Comparison of ENCODE assay signal across 22 cellular contexts in the genomic region with DNA sequence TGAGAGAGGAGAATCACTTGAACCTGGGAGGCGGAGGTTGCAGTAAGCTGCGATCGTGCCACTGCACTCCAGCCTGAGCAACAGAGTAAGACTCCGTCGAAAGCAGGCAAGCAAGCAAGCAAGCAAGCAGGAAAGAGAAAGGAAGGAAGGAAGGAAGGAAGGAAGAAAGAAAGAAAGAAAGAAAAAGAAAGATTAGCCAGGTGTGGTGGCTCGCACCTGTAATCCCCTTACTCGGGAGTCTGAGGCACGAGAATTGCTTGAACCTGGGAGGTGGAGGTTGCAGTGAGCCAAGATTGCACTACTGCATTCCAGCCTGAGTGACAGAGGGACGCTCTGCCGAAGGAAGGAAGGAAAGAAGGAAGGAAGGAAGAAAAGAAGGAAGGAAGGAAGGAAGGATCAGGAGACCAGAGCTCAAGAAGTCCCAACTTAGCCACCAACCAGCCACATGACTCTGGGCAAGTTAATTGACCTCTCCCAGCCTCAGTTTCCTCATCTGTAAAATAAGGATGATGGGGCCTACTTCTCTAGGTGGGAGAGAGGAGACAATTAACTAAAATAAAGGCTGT. TPM values are rescaled to one million over a fixed set of nuclear protein-coding genes. Genes with fewer than 3 reads are reported as not detected.
A peak's percentile ranks its signal among the peaks of the same experiment; 100 is the strongest.
DNase-seq lines count a peak whose midpoint lies in the region; ATAC-seq, FAIRE-seq and TF ChIP-seq lines count a peak whose summit lies in the region.
"Had no signal": no experiment of that assay in that cellular context is flagged by ENCODE, and none has a peak within 500 bp of the region (broad histone marks: within the 10 kb centered on the region; RNA-seq: fewer than 3 reads in every experiment).

No MANE protein-coding gene starts in this region.

- H3K79me2 ChIP-seq in ACC112 (ENCODE audit: control insufficient read depth, insufficient read depth, low read length, unreplicated experiment) (no peaks in the 10 kb centered on the region), osteoblast (ENCODE audit: insufficient read depth, low read length) (no peaks in the 10 kb centered on the region)

- H3K9me3 Mint-ChIP-seq in chondrocyte (ENCODE audit: low read depth) = no peaks in the 10 kb centered on the region
- H3K9me3 Mint-ChIP-seq: CD8-positive, alpha-beta memory T cell; IgD-negative memory B cell had no signal

- H3K27me3 Mint-ChIP-seq in chondrocyte (ENCODE audit: low read depth) = no peaks in the 10 kb centered on the region

- H3K4me1 Mint-ChIP-seq in chondrocyte (ENCODE audit: low read depth) = peaks cover 42% of the 10 kb centered on the region

- H3K4me3 Mint-ChIP-seq in chondrocyte (ENCODE audit: unreplicated experiment) = no peak overlapping the region
- H3K4me3 Mint-ChIP-seq: CD8-positive, alpha-beta memory T cell; IgD-negative memory B cell had no signal

- H2AFZ ChIP-seq in ACC112 (ENCODE audit: low read length, unreplicated experiment) (no peak overlapping the region), osteoblast (ENCODE audit: low read length) (no peak overlapping the region)
- H2AFZ ChIP-seq: PC-9 had no signal

- H3K27me3 ChIP-seq in ACC112 (ENCODE audit: insufficient read depth, low read length) (no peaks in the 10 kb centered on the region), osteoblast (ENCODE audit: insufficient read depth, low read length) (peaks cover 3% of the 10 kb centered on the region)
- H3K27me3 ChIP-seq: SJCRH30 had no signal

- peak; percentile 38 for FAIRE-seq in HTR-8/SVneo (lab: Jason Lieb, UNC)
- FAIRE-seq: A204.1, GM12892, H54 had no signal

- no peak overlapping the region for H3K4me3 ChIP-seq in ACC112 (ENCODE audit: low read depth, low read length)
- H3K4me3 ChIP-seq in osteoblast (ENCODE audit: insufficient read depth, low read length) = no peak overlapping the region
- H3K4me3 ChIP-seq: PC-9 had no signal

- H3K36me3 Mint-ChIP-seq in chondrocyte (ENCODE audit: low read depth) = no peaks in the 10 kb centered on the region

- H3K27ac ChIP-seq in ACC112 (ENCODE audit: low read depth, low read length) (peak overlapping the region; percentile 33; the same call in 1 of the 2 replicates), osteoblast (ENCODE audit: low read depth, low read length) (peak overlapping the region; percentile 92)
- H3K27ac ChIP-seq: PC-9 had no signal

- H3K9me3 ChIP-seq in osteoblast (ENCODE audit: low read depth, low read length) = no peaks in the 10 kb centered on the region
- H3K9me3 ChIP-seq: SJCRH30 had no signal

- no peak for DNase-seq in HTR-8/SVneo (ENCODE audit: insufficient read length, low spot score)
- DNase-seq in chondrocyte (ENCODE audit: low spot score) = peak; percentile 35
- no peak for DNase-seq in osteoblast (ENCODE audit: insufficient read length, low spot score, missing footprints)
- no peak for DNase-seq in D341Med (ENCODE audit: low spot score)
- DNase-seq in COR-L47 (lab: John Stamatoyannopoulos, UW) = no peak
- DNase-seq: CD8-positive, alpha-beta memory T cell; DMS79; Karpas-422; NCI-H1417 treated with DMSO at 0.1 percent for 48 hours; NCI-H187 treated with DMSO at 0.1 percent for 48 hours; NCI-H524; NCI-H82 had no signal

- H3K4me2 ChIP-seq in osteoblast (ENCODE audit: insufficient read depth, low read length) = peak overlapping the region; percentile 81
- H3K4me2 ChIP-seq: PC-9 had no signal

- TF ChIP-seq CTCF in chondrocyte (IDR thresholded peaks at IDR 0.05) = no peak
- no peak for TF ChIP-seq CTCF in osteoblast (IDR thresholded peaks at IDR 0.05; ENCODE audit: extremely low read depth, low read depth, low read length)

- ATAC-seq in GM18498 (IDR thresholded peaks at IDR 0.05; ENCODE audit: unreplicated experiment) (no peak), GM18873 (IDR thresholded peaks at IDR 0.05; ENCODE audit: low FRiP score, unreplicated experiment) (no peak)

- peak overlapping the region; percentile 88 for H3K27ac Mint-ChIP-seq in chondrocyte (ENCODE audit: unreplicated experiment)
- H3K27ac Mint-ChIP-seq: IgD-negative memory B cell had no signal

- H3K4me1 ChIP-seq in ACC112 (ENCODE audit: control insufficient read depth, insufficient read depth, low read length, unreplicated experiment) (peaks cover 41% of the 10 kb centered on the region), osteoblast (ENCODE audit: insufficient read depth, low read length) (peaks cover 49% of the 10 kb centered on the region)

- H3K36me3 ChIP-seq in ACC112 (ENCODE audit: insufficient read depth, low read length) (no peaks in the 10 kb centered on the region), osteoblast (ENCODE audit: insufficient read depth, low read length) (no peaks in the 10 kb centered on the region)
- H3K36me3 ChIP-seq: SJCRH30 had no signal

- no peaks in the 10 kb centered on the region for H4K20me1 ChIP-seq in osteoblast (ENCODE audit: insufficient read depth, low read length)

RNA-seq across cellular contexts. Expression of a gene that starts 6.5 kb away (rescaled TPM):
- 0.55 to 1.0 TPM in 2 of 3 replicates, not detected in the other for total RNA-seq in chondrocyte
- under 0.01 TPM in 2 replicates for total RNA-seq in osteoblast
- total RNA-seq: CD8-positive, alpha-beta memory T cell; MCF 10A; PC-9 had no signal

RNA-seq across cellular contexts. Expression of a gene that starts 9.6 kb away (rescaled TPM):
- total RNA-seq in chondrocyte = 71.9 to 99.2 TPM (median 75.9 TPM) in 3 replicates
- total RNA-seq in osteoblast = 72.7 and 81.0 TPM in 2 replicates

RNA-seq across cellular contexts. Expression of a gene that starts 38.7 kb away (rescaled TPM):
- total RNA-seq in chondrocyte = 3.9 to 7.7 TPM (median 5.2 TPM) in 3 replicates
- 0.72 and 1.2 TPM in 2 replicates for total RNA-seq in osteoblast

RNA-seq across cellular contexts. Expression of a gene that starts 59.3 kb away (rescaled TPM):
- 1.6 to 2.8 TPM (median 2.0 TPM) in 3 replicates for total RNA-seq in chondrocyte
- total RNA-seq in osteoblast = under 0.01 TPM in 1 of 2 replicates, not detected in the other
- total RNA-seq: CD8-positive, alpha-beta memory T cell had no signal
